25 cellular contexts compared by ENCODE assay signal in the genomic region with DNA sequence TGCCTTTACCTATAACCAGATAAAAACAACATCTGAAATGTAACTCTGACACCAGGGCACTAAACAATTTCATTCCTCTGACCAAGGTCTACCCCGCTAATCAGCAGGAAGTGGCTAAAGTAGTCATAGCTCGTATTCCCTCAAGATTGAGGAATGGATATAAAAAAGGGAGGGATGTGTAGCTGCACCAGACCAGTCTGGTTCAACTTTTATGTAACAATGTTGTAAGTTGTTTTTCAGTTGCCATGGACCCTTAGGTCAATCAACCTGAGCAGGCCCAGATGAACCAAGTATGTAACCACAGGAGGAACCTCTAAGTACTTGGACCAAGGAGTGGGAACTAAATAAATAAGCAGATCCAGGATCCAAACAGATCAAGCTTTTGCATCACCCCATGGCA. TPM values are rescaled to one million over a fixed set of nuclear protein-coding genes. Genes with fewer than 3 reads are reported as not detected.
DNase-seq lines count a peak whose midpoint lies in the region; ATAC-seq and TF ChIP-seq lines count a peak whose summit lies in the region.
"Had no signal": no experiment of that assay in that cellular context is flagged by ENCODE, and none has a peak within 500 bp of the region (broad histone marks: within the 10 kb centered on the region; RNA-seq: fewer than 3 reads in every experiment).

No MANE protein-coding gene starts in this region.

- peak overlapping the region in 1 of 2 donors; percentile 54 for H3K9ac ChIP-seq in colonic mucosa (ENCODE audit: low read depth in 2 of 2, low read length in 2 of 2)

- TF ChIP-seq CTCF in colonic mucosa (IDR thresholded peaks at IDR 0.05) = no peak
- TF ChIP-seq CTCF in mucosa of descending colon (IDR thresholded peaks at IDR 0.05) = no peak

- H3K36me3 ChIP-seq in colonic mucosa (no peaks in the 10 kb centered on the region), mucosa of descending colon (ENCODE audit: low read depth) (no peaks in the 10 kb centered on the region)
- H3K36me3 ChIP-seq: heart left ventricle, uterus, WERI-Rb-1 had no signal

- intact Hi-C loops in colonic mucosa (cut with DNase I) = no loop called here
- intact Hi-C loops in mucosa of descending colon (cut with DNase I, micrococcal nuclease) = no loop called here
- intact Hi-C loops in right cardiac atrium (cut with DNase I) = no loop called here
- intact Hi-C loops in sciatic nerve (cut with DNase I) = no loop called here

- H3K9me3 ChIP-seq in colonic mucosa = no peaks in the 10 kb centered on the region
- H3K9me3 ChIP-seq in mucosa of descending colon = no peaks in the 10 kb centered on the region
- H3K9me3 ChIP-seq in right cardiac atrium (ENCODE audit: control insufficient read depth, low read length) = no peaks in the 10 kb centered on the region
- H3K9me3 ChIP-seq: heart left ventricle, uterus had no signal

- H3K4me1 ChIP-seq in colonic mucosa (no peaks in the 10 kb centered on the region), mucosa of descending colon (ENCODE audit: low read depth) (peaks cover 7% of the 10 kb centered on the region), right cardiac atrium (ENCODE audit: control insufficient read depth, insufficient read depth, low read length) (no peaks in the 10 kb centered on the region)
- H3K4me1 ChIP-seq: heart left ventricle, uterus had no signal

- WGBS in right cardiac atrium = 86% methylated on average over 2 of the region's 2 CpGs

- H3K27me3 ChIP-seq in colonic mucosa (no peaks in the 10 kb centered on the region), right cardiac atrium (ENCODE audit: control insufficient read depth, insufficient read depth) (no peaks in the 10 kb centered on the region)
- H3K27me3 ChIP-seq: heart left ventricle, uterus had no signal

- DNase-seq in A172 (ENCODE audit: low spot score) (peak; percentile 9), M059J (ENCODE audit: low read depth) (peak; percentile 60), colonic mucosa (no peak), mucosa of descending colon (no peak), NCI-H2196 (lab: John Stamatoyannopoulos, UW; ENCODE audit: unreplicated experiment) (no peak), NCI-H2171 (lab: John Stamatoyannopoulos, UW) (no peak), right cardiac atrium (no peak), sciatic nerve (ENCODE audit: low spot score) (no peak)
- DNase-seq: activated CD4-positive, alpha-beta T cell treated with anti-CD3 and anti-CD28 coated beads, Interleukin-2, amount 50 U/mL, for 1 hour; activated T-cell treated with anti-CD3 and anti-CD28 coated beads, Interleukin-2, amount 50 U/mL, for 48 hours; CD8-positive, alpha-beta T cell; DMS 273 treated with DMSO at 0.1 percent for 48 hours; heart left ventricle; NCI-H146; stimulated activated CD4-positive, alpha-beta T cell treated with anti-CD3 and anti-CD28 coated beads, Interleukin-15, amount 100 ng/mL, for 24 hours; stimulated activated naive B cell treated with anti-CD40 and anti-IgM and Interleukin-4, amounts not matched to agents 10 μg/mL and 1 μg/mL and 100 μg/mL, for 72 hours; uterus; WERI-Rb-1 had no signal

- H3K4me3 ChIP-seq in colonic mucosa (no peak overlapping the region), mucosa of descending colon (no peak overlapping the region), right cardiac atrium (ENCODE audit: low read length) (no peak overlapping the region)
- H3K4me3 ChIP-seq: heart left ventricle, K562, uterus had no signal

- H3K27ac ChIP-seq in colonic mucosa (peak overlapping the region; percentile 39), right cardiac atrium (ENCODE audit: low read length) (no peak overlapping the region)
- H3K27ac ChIP-seq: heart left ventricle, uterus, WERI-Rb-1 had no signal

- peak; percentile 86 for ATAC-seq in mucosa of descending colon
- no peak for ATAC-seq in right cardiac atrium
- ATAC-seq in sciatic nerve = no peak
- ATAC-seq: CD8-positive, alpha-beta T cell; heart left ventricle; K562; Right ventricle myocardium inferior; stimulated activated naive B cell treated with anti-CD40 and anti-IgM and Interleukin-4, amounts not matched to agents 10 μg/mL and 1 μg/mL and 100 μg/mL, for 72 hours had no signal

RNA-seq across cellular contexts. Expression of gene IFT57, which starts 28.4 kb away (rescaled TPM):
- total RNA-seq in A172 (2014; rRNA removed; shearing (Covaris generic)) = 61.0 and 70.2 TPM in 2 replicates
- 36.4 and 74.2 TPM in 2 replicates for total RNA-seq in M059J (2014; rRNA removed; shearing (Covaris generic))
- total RNA-seq in colonic mucosa (10 to 100 TPM; 42.2 to 67.5 TPM), mucosa of descending colon (10 to 100 TPM; 45.4 to 62.9 (median 50.9) TPM), right cardiac atrium (10 to 100 TPM; 23.5 to 33.8 (median 29.8) TPM), sciatic nerve (43.4 TPM)
- polyA plus RNA-seq in right cardiac atrium = 14.3 TPM

RNA-seq across cellular contexts. Expression of gene HHLA2, which starts 45.7 kb away (rescaled TPM):
- not detected in 2 replicates for total RNA-seq in A172 (2014; rRNA removed; shearing (Covaris generic))
- not detected in 2 replicates for total RNA-seq in M059J (2014; rRNA removed; shearing (Covaris generic))
- 100 to 1,000 TPM in 1 of 2 donors, 10 to 100 TPM in 1; 57.9 to 192 TPM for total RNA-seq in colonic mucosa
- total RNA-seq in mucosa of descending colon = 100 to 1,000 TPM in 2 of 3 donors, 10 to 100 TPM in 1; 98.2 to 276 (median 169) TPM
- total RNA-seq in right cardiac atrium = not detected
- not detected for polyA plus RNA-seq in right cardiac atrium
- total RNA-seq in sciatic nerve = 0.31 TPM
- total RNA-seq: A673, chondrocyte, heart left ventricle, K562, lung microvascular endothelial cell, neural crest cell, Right ventricle myocardium inferior, temporal lobe had no signal

Comparison
In these comparisons a context has a peak if more than half of its experiments do, and no peak if none do; other contexts are left out.
1. DNase-seq: peak in A172 (single experiment) and M059J (single experiment); none in colonic mucosa (single experiment), mucosa of descending colon (0 of 3), NCI-H2196 (single experiment), NCI-H2171 (single experiment), right cardiac atrium (0 of 3) and sciatic nerve (single experiment).
2. RNA of gene HHLA2, which starts 45.7 kb away (total RNA-seq): 57.9 to 192 TPM in colonic mucosa and 98.2 to 276 TPM in mucosa of descending colon; 0.31 TPM in sciatic nerve (single experiment), not detected in A172, not detected in M059J and not detected in right cardiac atrium; every median in the first group is over 10 times any median in the second.